ENCODE assay signal across 3 cellular contexts in the genomic region with DNA sequence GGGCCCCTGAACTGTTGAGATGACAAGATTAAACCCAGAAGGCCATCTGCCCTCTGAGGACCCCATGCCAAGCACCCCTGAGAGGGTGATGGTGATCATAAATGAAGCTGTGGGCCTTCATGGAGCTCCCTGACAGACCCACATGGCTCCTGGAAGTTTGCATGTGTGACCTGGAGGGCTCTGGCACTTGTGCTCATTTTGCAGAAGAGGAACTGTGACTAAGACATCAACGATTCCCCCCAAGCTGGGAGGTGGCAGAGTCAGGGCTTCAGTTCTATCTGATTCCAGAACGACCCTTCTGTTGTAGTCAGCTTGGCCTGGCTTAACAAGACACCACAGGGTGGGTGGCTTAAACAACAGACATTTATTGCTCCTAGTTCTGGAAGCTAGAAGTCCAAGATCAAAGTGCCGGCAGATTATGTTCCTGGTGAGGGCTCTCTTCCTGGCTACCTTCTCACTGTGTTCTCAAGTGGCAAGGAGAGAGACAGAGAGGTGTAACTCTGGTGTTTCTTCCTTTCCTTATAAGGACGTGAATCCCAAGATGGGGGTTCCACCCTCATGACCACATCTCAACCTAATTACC.
A peak's percentile ranks its signal among the peaks of the same experiment; 100 is the strongest.
TF ChIP-seq lines count a peak whose summit lies in the region.

No MANE protein-coding gene starts in this region.

TF ChIP-seq in HCT116, 20 proteins besides CTCF, POLR2A, EP300 and RAD21:
- TF ChIP-seq ZFX (IDR thresholded peaks at IDR 0.05) (no peak), EZH2phosphoT487 (IDR thresholded peaks at IDR 0.05; ENCODE audit: borderline replicate concordance) (no peak), ELF1 (IDR thresholded peaks at IDR 0.05; ENCODE audit: borderline replicate concordance, low read depth) (no peak), FOSL1 (IDR thresholded peaks at IDR 0.05; ENCODE audit: low read depth) (no peak), TCF7L2 (IDR thresholded peaks at IDR 0.05; ENCODE audit: borderline replicate concordance, extremely low read depth, insufficient read depth, insufficient read length) (peak; percentile 22)

TF ChIP-seq in GM12878, 131 proteins besides CTCF, POLR2A, EP300 and RAD21:
- TF ChIP-seq CBFB (IDR thresholded peaks at IDR 0.05; ENCODE audit: low read depth) (no peak), MEF2A (IDR thresholded peaks at IDR 0.05; ENCODE audit: insufficient read depth, low read depth, low read length) (no peak), SPI1 (IDR thresholded peaks at IDR 0.05; ENCODE audit: borderline replicate concordance, insufficient read depth, low read depth, low read length) (peak; percentile 12; the same call in 1 of the 2 replicates), ZZZ3 (IDR thresholded peaks at IDR 0.05; ENCODE audit: control insufficient read depth, insufficient read length, low read depth) (no peak), MEF2B (IDR thresholded peaks at IDR 0.05; ENCODE audit: partially characterized antibody, poor library complexity, severe bottlenecking) (no peak), NBN (IDR thresholded peaks at IDR 0.05) (no peak), ZSCAN29 (IDR thresholded peaks at IDR 0.05) (no peak)

TF ChIP-seq in WTC11, 78 proteins besides CTCF, POLR2A, EP300 and RAD21:
- TF ChIP-seq NR3C1 (CRISPR knock-in tag; conservative IDR thresholded peaks at IDR 0.05; ENCODE audit: low read depth) (no peak), ZNF671 (CRISPR knock-in tag; IDR thresholded peaks at IDR 0.05) (no peak), ZNF232 (CRISPR knock-in tag; IDR thresholded peaks at IDR 0.05) (no peak), SOX15 (CRISPR knock-in tag; IDR thresholded peaks at IDR 0.05) (no peak), ZNF138 (CRISPR knock-in tag; conservative IDR thresholded peaks at IDR 0.05) (no peak)
- TF ChIP-seq, protein P1, sequence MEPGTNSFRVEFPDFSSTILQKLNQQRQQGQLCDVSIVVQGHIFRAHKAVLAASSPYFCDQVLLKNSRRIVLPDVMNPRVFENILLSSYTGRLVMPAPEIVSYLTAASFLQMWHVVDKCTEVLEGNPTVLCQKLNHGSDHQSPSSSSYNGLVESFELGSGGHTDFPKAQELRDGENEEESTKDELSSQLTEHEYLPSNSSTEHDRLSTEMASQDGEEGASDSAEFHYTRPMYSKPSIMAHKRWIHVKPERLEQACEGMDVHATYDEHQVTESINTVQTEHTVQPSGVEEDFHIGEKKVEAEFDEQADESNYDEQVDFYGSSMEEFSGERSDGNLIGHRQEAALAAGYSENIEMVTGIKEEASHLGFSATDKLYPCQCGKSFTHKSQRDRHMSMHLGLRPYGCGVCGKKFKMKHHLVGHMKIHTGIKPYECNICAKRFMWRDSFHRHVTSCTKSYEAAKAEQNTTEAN (CRISPR knock-in tag; IDR thresholded peaks at IDR 0.05) = no peak
- TF ChIP-seq, protein P2, sequence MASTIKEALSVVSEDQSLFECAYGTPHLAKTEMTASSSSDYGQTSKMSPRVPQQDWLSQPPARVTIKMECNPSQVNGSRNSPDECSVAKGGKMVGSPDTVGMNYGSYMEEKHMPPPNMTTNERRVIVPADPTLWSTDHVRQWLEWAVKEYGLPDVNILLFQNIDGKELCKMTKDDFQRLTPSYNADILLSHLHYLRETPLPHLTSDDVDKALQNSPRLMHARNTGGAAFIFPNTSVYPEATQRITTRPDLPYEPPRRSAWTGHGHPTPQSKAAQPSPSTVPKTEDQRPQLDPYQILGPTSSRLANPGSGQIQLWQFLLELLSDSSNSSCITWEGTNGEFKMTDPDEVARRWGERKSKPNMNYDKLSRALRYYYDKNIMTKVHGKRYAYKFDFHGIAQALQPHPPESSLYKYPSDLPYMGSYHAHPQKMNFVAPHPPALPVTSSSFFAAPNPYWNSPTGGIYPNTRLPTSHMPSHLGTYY (CRISPR knock-in tag; IDR thresholded peaks at IDR 0.05) = no peak
- TF ChIP-seq, protein P3, sequence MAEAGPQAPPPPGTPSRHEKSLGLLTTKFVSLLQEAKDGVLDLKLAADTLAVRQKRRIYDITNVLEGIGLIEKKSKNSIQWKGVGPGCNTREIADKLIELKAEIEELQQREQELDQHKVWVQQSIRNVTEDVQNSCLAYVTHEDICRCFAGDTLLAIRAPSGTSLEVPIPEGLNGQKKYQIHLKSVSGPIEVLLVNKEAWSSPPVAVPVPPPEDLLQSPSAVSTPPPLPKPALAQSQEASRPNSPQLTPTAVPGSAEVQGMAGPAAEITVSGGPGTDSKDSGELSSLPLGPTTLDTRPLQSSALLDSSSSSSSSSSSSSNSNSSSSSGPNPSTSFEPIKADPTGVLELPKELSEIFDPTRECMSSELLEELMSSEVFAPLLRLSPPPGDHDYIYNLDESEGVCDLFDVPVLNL (CRISPR knock-in tag; IDR thresholded peaks at IDR 0.05; ENCODE audit: borderline replicate concordance, low read depth) = no peak
- TF ChIP-seq, protein P4, sequence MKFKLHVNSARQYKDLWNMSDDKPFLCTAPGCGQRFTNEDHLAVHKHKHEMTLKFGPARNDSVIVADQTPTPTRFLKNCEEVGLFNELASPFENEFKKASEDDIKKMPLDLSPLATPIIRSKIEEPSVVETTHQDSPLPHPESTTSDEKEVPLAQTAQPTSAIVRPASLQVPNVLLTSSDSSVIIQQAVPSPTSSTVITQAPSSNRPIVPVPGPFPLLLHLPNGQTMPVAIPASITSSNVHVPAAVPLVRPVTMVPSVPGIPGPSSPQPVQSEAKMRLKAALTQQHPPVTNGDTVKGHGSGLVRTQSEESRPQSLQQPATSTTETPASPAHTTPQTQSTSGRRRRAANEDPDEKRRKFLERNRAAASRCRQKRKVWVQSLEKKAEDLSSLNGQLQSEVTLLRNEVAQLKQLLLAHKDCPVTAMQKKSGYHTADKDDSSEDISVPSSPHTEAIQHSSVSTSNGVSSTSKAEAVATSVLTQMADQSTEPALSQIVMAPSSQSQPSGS (CRISPR knock-in tag; IDR thresholded peaks at IDR 0.05; ENCODE audit: borderline replicate concordance, low read depth) = no peak
